21 cellular contexts compared by ENCODE assay signal in genomic region chr12:105267711-105268110, GRCh38.
"Had no signal": no experiment of that assay in that cellular context is flagged by ENCODE, and none has a peak within 500 bp of the region (broad histone marks: within the 10 kb centered on the region; RNA-seq: fewer than 3 reads in every experiment).

No MANE protein-coding gene starts in this region.

- DNase-seq: activated B cell treated with CpG ODN at 0.5 μM for 24 hours; activated CD4-positive, alpha-beta T cell treated with anti-CD3 and anti-CD28 coated beads, Interleukin-2, amount 50 U/mL, for 1 hour; activated CD8-positive, alpha-beta T cell treated with anti-CD3 and anti-CD28 coated beads for 36 hours; activated naive CD8-positive, alpha-beta T cell treated with anti-CD3 and anti-CD28 coated beads, Interleukin-2, amount 50 U/mL, for 24 hours; activated T-cell treated with anti-CD3 and anti-CD28 coated beads, Interleukin-2, amount 50 U/mL, for 4 hours; anterior cingulate cortex; body of pancreas; dermis blood vessel endothelial cell; effector CD8-positive, alpha-beta T cell; heart left ventricle; kidney glomerular epithelial cell; left ventricle myocardium inferior; naive thymus-derived CD4-positive, alpha-beta T cell; ovary; right lobe of liver; stimulated activated CD4-positive, alpha-beta T cell treated with anti-CD3 and anti-CD28 coated beads, Interleukin-4, amount 100 ng/mL, for 24 hours; trophoblast cell had no signal

- H3K27ac ChIP-seq: body of pancreas, heart left ventricle, left ventricle myocardium inferior, ovary, right lobe of liver, skin epidermis, thoracic aorta had no signal

- H3K9me3 ChIP-seq: body of pancreas, heart left ventricle, left ventricle myocardium inferior, ovary, right lobe of liver, thoracic aorta had no signal

- ATAC-seq: activated CD8-positive, alpha-beta T cell treated with anti-CD3 and anti-CD28 coated beads for 36 hours; activated naive CD8-positive, alpha-beta T cell treated with anti-CD3 and anti-CD28 coated beads, Interleukin-2, amount 50 U/mL, for 24 hours; activated T-cell treated with anti-CD3 and anti-CD28 coated beads, Interleukin-2, amount 50 U/mL, for 4 hours; body of pancreas; heart left ventricle; naive thymus-derived CD4-positive, alpha-beta T cell; right lobe of liver; stimulated activated effector memory CD8-positive, alpha-beta T cell treated with anti-CD3 and anti-CD28 coated beads, Interleukin-12 subunit alpha, Interleukin-12 subunit beta, amount 100 ng/mL, for 72 hours had no signal

- H3K4me3 ChIP-seq: body of pancreas, heart left ventricle, left ventricle myocardium inferior, lung, ovary, right lobe of liver, skin epidermis, thoracic aorta had no signal

- H3K36me3 ChIP-seq: heart left ventricle, left ventricle myocardium inferior, ovary, right lobe of liver, thoracic aorta had no signal

- H3K27me3 ChIP-seq: body of pancreas, ovary, right lobe of liver had no signal

- H3K4me1 ChIP-seq: heart left ventricle, left ventricle myocardium inferior, right lobe of liver had no signal
